In the genomic region with DNA sequence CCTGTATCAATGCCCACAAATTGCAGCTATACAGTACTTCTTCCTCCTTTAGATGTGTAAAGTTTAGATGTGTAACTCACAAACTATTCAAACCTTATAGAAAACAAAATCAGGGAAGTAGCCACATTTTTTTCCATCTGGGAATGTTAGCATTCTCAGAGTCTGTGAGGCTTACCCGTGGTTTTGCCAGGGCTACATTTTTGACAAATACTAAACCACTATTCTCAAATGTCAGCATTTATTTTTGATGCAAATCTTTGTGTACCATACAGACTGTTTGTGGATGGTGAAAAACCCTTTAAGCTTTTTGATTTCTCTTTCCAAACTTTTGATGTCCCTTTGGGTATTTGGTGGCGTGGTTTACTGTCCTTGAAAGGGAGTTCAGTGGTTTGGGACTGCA, we compare ENCODE assay signal across 1 cellular context.
TF ChIP-seq lines count a peak whose summit lies in the region.

No MANE protein-coding gene starts in this region.

TF ChIP-seq in SK-N-SH, 30 proteins besides CTCF, POLR2A, EP300 and RAD21 (continued from another document):
- TF ChIP-seq, protein P1, sequence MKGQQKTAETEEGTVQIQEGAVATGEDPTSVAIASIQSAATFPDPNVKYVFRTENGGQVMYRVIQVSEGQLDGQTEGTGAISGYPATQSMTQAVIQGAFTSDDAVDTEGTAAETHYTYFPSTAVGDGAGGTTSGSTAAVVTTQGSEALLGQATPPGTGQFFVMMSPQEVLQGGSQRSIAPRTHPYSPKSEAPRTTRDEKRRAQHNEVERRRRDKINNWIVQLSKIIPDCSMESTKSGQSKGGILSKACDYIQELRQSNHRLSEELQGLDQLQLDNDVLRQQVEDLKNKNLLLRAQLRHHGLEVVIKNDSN (IDR thresholded peaks at IDR 0.05; ENCODE audit: borderline replicate concordance, low read depth), result no peak
- TF ChIP-seq, protein P2, sequence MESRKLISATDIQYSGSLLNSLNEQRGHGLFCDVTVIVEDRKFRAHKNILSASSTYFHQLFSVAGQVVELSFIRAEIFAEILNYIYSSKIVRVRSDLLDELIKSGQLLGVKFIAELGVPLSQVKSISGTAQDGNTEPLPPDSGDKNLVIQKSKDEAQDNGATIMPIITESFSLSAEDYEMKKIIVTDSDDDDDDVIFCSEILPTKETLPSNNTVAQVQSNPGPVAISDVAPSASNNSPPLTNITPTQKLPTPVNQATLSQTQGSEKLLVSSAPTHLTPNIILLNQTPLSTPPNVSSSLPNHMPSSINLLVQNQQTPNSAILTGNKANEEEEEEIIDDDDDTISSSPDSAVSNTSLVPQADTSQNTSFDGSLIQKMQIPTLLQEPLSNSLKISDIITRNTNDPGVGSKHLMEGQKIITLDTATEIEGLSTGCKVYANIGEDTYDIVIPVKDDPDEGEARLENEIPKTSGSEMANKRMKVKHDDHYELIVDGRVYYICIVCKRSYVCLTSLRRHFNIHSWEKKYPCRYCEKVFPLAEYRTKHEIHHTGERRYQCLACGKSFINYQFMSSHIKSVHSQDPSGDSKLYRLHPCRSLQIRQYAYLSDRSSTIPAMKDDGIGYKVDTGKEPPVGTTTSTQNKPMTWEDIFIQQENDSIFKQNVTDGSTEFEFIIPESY (IDR thresholded peaks at IDR 0.05; ENCODE audit: borderline replicate concordance, low read depth), result no peak
- TF ChIP-seq SMC3 (IDR thresholded peaks at IDR 0.05; ENCODE audit: low read depth, low read length) (no peak), FOXJ3 (CRISPR knock-in tag; IDR thresholded peaks at IDR 0.05) (no peak)
